ENCODE assay signal across 22 cellular contexts in genomic region chr2:25756444-25757022, GRCh38.
DNase-seq lines count a peak whose midpoint lies in the region; ATAC-seq, FAIRE-seq and TF ChIP-seq lines count a peak whose summit lies in the region.
"Had no signal": no experiment of that assay in that cellular context is flagged by ENCODE, and none has a peak within 500 bp of the region (broad histone marks: within the 10 kb centered on the region; RNA-seq: fewer than 3 reads in every experiment).

No MANE protein-coding gene starts in this region.

- intact Hi-C loops in PC-3 (cut with micrococcal nuclease), result no loop called here

- no peak for TF ChIP-seq POLR2A in upper lobe of left lung (IDR thresholded peaks at IDR 0.05)

- POLR2A ChIA-PET in PC-3 (lab: Charles Lee; ENCODE audit: unreplicated experiment), result no interaction called here

- no peak for ATAC-seq in activated naive CD4-positive, alpha-beta T cell treated with anti-CD3 and anti-CD28 coated beads, Interleukin-2, amount 50 U/mL, for 72 hours
- ATAC-seq in PC-3 (peak; percentile 69), upper lobe of left lung (ENCODE audit: low FRiP score in 2 of 2) (no peak)
- ATAC-seq: effector memory CD8-positive, alpha-beta T cell had no signal

- no peaks in the 10 kb centered on the region for H3K9me2 ChIP-seq in PC-3 (replicated peaks; ENCODE audit: low read length)

- H3K27ac ChIP-seq in PC-3 (ENCODE audit: low read length) (no peak overlapping the region), upper lobe of left lung (peak overlapping the region in 3 of 4 donors; percentile 4 to 17 (median 4))
- H3K27ac ChIP-seq: SK-N-MC had no signal

- H4K20me1 ChIP-seq in PC-3 (ENCODE audit: low read length), result no peaks in the 10 kb centered on the region

- H3K27ac Mint-ChIP-seq in activated naive CD4-positive, alpha-beta T cell treated with anti-CD3 and anti-CD28 coated beads, Interleukin-2, amount 50 U/mL, for 24 hours, result peak overlapping the region; percentile 62
- H3K27ac Mint-ChIP-seq in activated naive CD4-positive, alpha-beta T cell treated with anti-CD3 and anti-CD28 coated beads, Interleukin-2, amount 50 U/mL, for 72 hours, result no peak overlapping the region

- H3K36me3 Mint-ChIP-seq in activated naive CD4-positive, alpha-beta T cell treated with anti-CD3 and anti-CD28 coated beads, Interleukin-2, amount 50 U/mL, for 24 hours, result peaks cover 26% of the 10 kb centered on the region
- H3K36me3 Mint-ChIP-seq in activated naive CD4-positive, alpha-beta T cell treated with anti-CD3 and anti-CD28 coated beads, Interleukin-2, amount 50 U/mL, for 72 hours, result peaks cover 4 to 23% of the 10 kb centered on the region in 2 donors

- peaks cover 38% of the 10 kb centered on the region for H3K36me3 ChIP-seq in PC-3 (ENCODE audit: low read depth, low read length)
- peaks cover 6% of the 10 kb centered on the region for H3K36me3 ChIP-seq in bronchial epithelial cell (ENCODE audit: control insufficient read depth, insufficient read depth, low read length)
- peaks cover 7 to 65% (median 26%) of the 10 kb centered on the region in 4 donors for H3K36me3 ChIP-seq in upper lobe of left lung

- no peaks in the 10 kb centered on the region for H3K27me3 Mint-ChIP-seq in activated naive CD4-positive, alpha-beta T cell treated with anti-CD3 and anti-CD28 coated beads, Interleukin-2, amount 50 U/mL, for 24 hours
- H3K27me3 Mint-ChIP-seq: CD4-positive, CD25-positive, alpha-beta regulatory T cell; effector memory CD8-positive, alpha-beta T cell had no signal

- WGBS in upper lobe of left lung, 2 donors, result 51 to 75% methylated on average over 4 of the region's 4 CpGs

- H3K4me3 Mint-ChIP-seq in activated naive CD4-positive, alpha-beta T cell treated with anti-CD3 and anti-CD28 coated beads, Interleukin-2, amount 50 U/mL, for 24 hours, result no peak overlapping the region
- H3K4me3 Mint-ChIP-seq: CD4-positive, CD25-positive, alpha-beta regulatory T cell; effector memory CD8-positive, alpha-beta T cell had no signal

- TF ChIP-seq CTCF in PC-3 (conservative IDR thresholded peaks at IDR 0.05; ENCODE audit: low read depth, low read length) (no peak), bronchial epithelial cell (IDR thresholded peaks at IDR 0.05; ENCODE audit: insufficient read depth, low read length, severe bottlenecking) (no peak), upper lobe of left lung (IDR thresholded peaks at IDR 0.05) (no peak)

- no peak for FAIRE-seq in bronchial epithelial cell (lab: Jason Lieb, UNC)
- FAIRE-seq: H54, HTR-8/SVneo, RCC 7860 had no signal

- H3K9me3 Mint-ChIP-seq in activated naive CD4-positive, alpha-beta T cell treated with anti-CD3 and anti-CD28 coated beads, Interleukin-2, amount 50 U/mL, for 24 hours, result no peaks in the 10 kb centered on the region
- H3K9me3 Mint-ChIP-seq in activated naive CD4-positive, alpha-beta T cell treated with anti-CD3 and anti-CD28 coated beads, Interleukin-2, amount 50 U/mL, for 72 hours, result no peaks in the 10 kb centered on the region
- H3K9me3 Mint-ChIP-seq: CD4-positive, CD25-positive, alpha-beta regulatory T cell; effector memory CD8-positive, alpha-beta T cell had no signal

- DNase-seq in activated naive CD4-positive, alpha-beta T cell treated with anti-CD3 and anti-CD28 coated beads, Interleukin-2, amount 50 U/mL, for 72 hours (ENCODE audit: low spot score in 2 of 2), result no peak
- DNase-seq in PC-3 (no peak), bronchial epithelial cell (ENCODE audit: low read depth) (peak; percentile 12), upper lobe of left lung (no peak), GM03348 (ENCODE audit: low spot score) (no peak), H4 (ENCODE audit: low spot score) (no peak), hypothalamus (lab: John Stamatoyannopoulos, UW) (no peak)
- DNase-seq: activated CD4-positive, CD25-positive, alpha-beta regulatory T cell treated with anti-CD3 and anti-CD28 coated beads, Interleukin-2, amount 50 U/mL, for 72 hours; activated CD8-positive, alpha-beta memory T cell treated with anti-CD3 and anti-CD28 coated beads, Interleukin-2, amount 50 U/mL, for 4 hours; activated gamma-delta T cell; CD4-positive, CD25-positive, alpha-beta regulatory T cell; effector memory CD8-positive, alpha-beta T cell; NCI-H1436; NCI-H2171 treated with DMSO at 0.1 percent for 48 hours; NCI-H774; stimulated activated CD8-positive, alpha-beta memory T cell treated with anti-CD3 and anti-CD28 coated beads, Interleukin-4, amount 100 ng/mL, for 48 hours; substantia nigra had no signal

- CTCF ChIA-PET in PC-3 (lab: Charles Lee), result no interaction called here

- H3K4me1 ChIP-seq in PC-3 (ENCODE audit: insufficient read depth, low read length) (no peaks in the 10 kb centered on the region), upper lobe of left lung (peaks cover 0 to 4% (median 2%) of the 10 kb centered on the region in 4 donors)

- H3K9ac ChIP-seq in PC-3 (ENCODE audit: low read length), result no peak overlapping the region

- H2AFZ ChIP-seq in PC-3 (ENCODE audit: low read length), result no peak overlapping the region

- no peak for TF ChIP-seq EP300 in upper lobe of left lung (IDR thresholded peaks at IDR 0.05)

- peaks cover 14% of the 10 kb centered on the region for H3K4me1 Mint-ChIP-seq in activated naive CD4-positive, alpha-beta T cell treated with anti-CD3 and anti-CD28 coated beads, Interleukin-2, amount 50 U/mL, for 24 hours

- H3K4me3 ChIP-seq in PC-3 (ENCODE audit: low read length) (no peak overlapping the region), bronchial epithelial cell (ENCODE audit: low read depth, low read length) (no peak overlapping the region), upper lobe of left lung (no peak overlapping the region)
- H3K4me3 ChIP-seq: SK-N-MC had no signal

- H3K9me3 ChIP-seq in PC-3 (ENCODE audit: low read length), result no peaks in the 10 kb centered on the region
- no peaks in the 10 kb centered on the region for H3K9me3 ChIP-seq in upper lobe of left lung

- H3K4me2 ChIP-seq in PC-3 (ENCODE audit: low read length), result no peak overlapping the region

- H3K27me3 ChIP-seq in PC-3 (ENCODE audit: low read length) (no peaks in the 10 kb centered on the region), bronchial epithelial cell (ENCODE audit: control insufficient read depth, insufficient read depth, low read length) (no peaks in the 10 kb centered on the region), upper lobe of left lung (no peaks in the 10 kb centered on the region)

- no peaks in the 10 kb centered on the region for H3F3A ChIP-seq in PC-3 (ENCODE audit: low read length, unreplicated experiment)

- BruUV-seq in PC-3 (replicated peaks; lab: Mats Ljungman, UMichigan), result no TSS peak

- H3K79me2 ChIP-seq in PC-3 (ENCODE audit: low read length), result no peaks in the 10 kb centered on the region
